8 cellular contexts compared by ENCODE assay signal in the genomic region with DNA sequence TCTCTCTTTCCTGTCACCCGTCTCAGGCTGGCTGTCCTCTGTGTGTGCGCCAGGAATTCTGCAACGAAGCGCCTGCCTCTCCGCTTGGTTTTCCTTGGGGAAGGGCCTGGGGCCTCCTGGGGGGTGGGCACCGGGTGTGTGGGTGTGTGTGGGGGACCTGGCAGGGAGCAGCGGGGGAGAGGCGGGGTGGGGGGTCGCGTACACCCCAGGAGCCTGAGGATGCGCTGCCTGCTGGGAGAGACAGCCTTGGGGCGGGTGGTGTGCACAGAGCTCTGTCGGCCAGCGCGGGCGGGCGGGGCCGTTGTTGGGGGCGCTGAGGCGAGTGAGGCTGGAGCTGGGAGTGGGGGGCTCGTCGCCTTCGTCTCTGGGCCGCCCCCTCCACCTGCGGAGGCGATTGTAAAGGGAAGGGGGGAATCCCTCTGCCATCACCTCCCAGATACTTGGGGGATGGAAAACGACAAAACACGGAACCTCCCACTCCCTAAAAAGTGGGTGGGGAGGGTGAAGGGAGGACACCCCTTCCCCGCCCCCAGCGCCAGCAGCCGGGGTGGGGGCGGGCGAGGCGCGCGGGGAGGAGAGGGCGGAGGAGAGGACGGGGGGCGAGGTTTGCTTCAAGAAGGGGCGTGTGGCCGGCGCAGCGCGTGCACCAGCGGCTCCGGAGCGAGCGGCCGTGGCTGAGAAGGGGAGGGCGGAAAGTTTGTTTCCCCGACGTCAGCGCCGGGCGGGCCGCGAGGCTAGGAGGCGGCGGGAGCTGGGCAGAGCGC. TPM values are rescaled to one million over a fixed set of nuclear protein-coding genes. Genes with fewer than 3 reads are reported as not detected.
DNase-seq lines count a peak whose midpoint lies in the region; ATAC-seq lines count a peak whose summit lies in the region.

A gene (plus strand): TSS at position 640 of the 764 bp plus-strand sequence. CDS start 221 bp downstream, outside the sequence.

- no peak within 1 kb of the TSS for H3K27ac Mint-ChIP-seq in activated naive CD4-positive, alpha-beta T cell treated with anti-CD3 and anti-CD28 coated beads, Interleukin-2, amount 50 U/mL, for 72 hours

- DNase-seq in Right ventricle myocardium inferior (ENCODE audit: missing footprints) (peak; percentile 68), cardiac septum (ENCODE audit: low spot score) (no peak), Karpas-422 (no peak), glomerular visceral epithelial cell (ENCODE audit: extremely low spot score) (no peak)
- DNase-seq in activated naive CD4-positive, alpha-beta T cell treated with anti-CD3 and anti-CD28 coated beads, Interleukin-2, amount 50 U/mL, for 72 hours (ENCODE audit: low spot score in 2 of 2): peak in 1 of 2 donors; percentile 35
- DNase-seq in stimulated activated CD8-positive, alpha-beta memory T cell treated with anti-CD3 and anti-CD28 coated beads, Interleukin-12 subunit alpha, Interleukin-12 subunit beta, amount 100 ng/mL, for 4 hours (ENCODE audit: low read depth): peak; percentile 10

- ATAC-seq in Right ventricle myocardium inferior: peak; percentile 27
- peak; percentile 61 to 75 for ATAC-seq in activated naive CD4-positive, alpha-beta T cell treated with anti-CD3 and anti-CD28 coated beads, Interleukin-2, amount 50 U/mL, for 72 hours
- no peak for ATAC-seq in GM18868 (IDR thresholded peaks at IDR 0.05; ENCODE audit: unreplicated experiment)

- intact Hi-C loops in Right ventricle myocardium inferior (cut with DNase I): no loop called here
- intact Hi-C loops in cardiac septum (cut with DNase I): no loop called here

- H3K79me2 ChIP-seq in Karpas-422 (ENCODE audit: low read length): no peaks in the 10 kb centered on the region

- no peaks in the 10 kb centered on the region for H3K4me1 ChIP-seq in Karpas-422 (ENCODE audit: low read length)

- no peaks in the 10 kb centered on the region for H3K9me3 Mint-ChIP-seq in activated naive CD4-positive, alpha-beta T cell treated with anti-CD3 and anti-CD28 coated beads, Interleukin-2, amount 50 U/mL, for 72 hours

- H3K36me3 ChIP-seq in Karpas-422 (ENCODE audit: insufficient read depth, low read length): no peaks in the 10 kb centered on the region

- H3K4me2 ChIP-seq in Karpas-422 (ENCODE audit: low read depth, low read length, poor library complexity, severe bottlenecking): no peak within 1 kb of the TSS

- H3K9me3 ChIP-seq in iPS-18c (ENCODE audit: control insufficient read depth, insufficient read depth, low read length): no peaks in the 10 kb centered on the region
- H3K9me3 ChIP-seq in Karpas-422 (ENCODE audit: low read length): no peaks in the 10 kb centered on the region

- no peaks in the 10 kb centered on the region for H4K20me1 ChIP-seq in Karpas-422 (ENCODE audit: insufficient read depth, low read depth, low read length)

- no peaks in the 10 kb centered on the region for H3K36me3 Mint-ChIP-seq in activated naive CD4-positive, alpha-beta T cell treated with anti-CD3 and anti-CD28 coated beads, Interleukin-2, amount 50 U/mL, for 72 hours

- no peaks in the 10 kb centered on the region for H3K9me2 ChIP-seq in Karpas-422 (replicated peaks; ENCODE audit: insufficient read depth, low read length)

- H3K4me3 ChIP-seq in iPS-18c (ENCODE audit: insufficient read depth, low read depth, low read length) (peak within 1 kb of the TSS; percentile 52), Karpas-422 (ENCODE audit: low read length) (no peak within 1 kb of the TSS)

- no peak within 1 kb of the TSS for H2AFZ ChIP-seq in Karpas-422 (ENCODE audit: low read length)

- H3K27ac ChIP-seq in Karpas-422 (ENCODE audit: low read length): no peak within 1 kb of the TSS

- H3K9ac ChIP-seq in Karpas-422 (ENCODE audit: low read length): no peak within 1 kb of the TSS

- H3K27me3 ChIP-seq in Karpas-422 (ENCODE audit: low read length): no peaks in the 10 kb centered on the region

RNA-seq across cellular contexts. Expression of the gene that starts here (rescaled TPM):
- total RNA-seq in Right ventricle myocardium inferior (0.54 TPM), cardiac septum (4.4 TPM)
- total RNA-seq in activated naive CD4-positive, alpha-beta T cell treated with anti-CD3 and anti-CD28 coated beads, Interleukin-2, amount 50 U/mL, for 72 hours: 1 to 10 TPM in 1 of 2 donors, not detected in 1; 1.7 TPM
- total RNA-seq in Karpas-422 (2014; rRNA removed; shearing (Covaris generic); ENCODE audit: low replicate concordance): not detected in 2 replicates

Comparison
In these comparisons a context has a peak if more than half of its experiments do, and no peak if none do; other contexts are left out.
1. Peak in DNase-seq and ATAC-seq in Right ventricle myocardium inferior; RNA of the gene not detected or under 1 TPM.